18 cellular contexts compared by ENCODE assay signal in genomic region chr15:72967397-72967796, GRCh38.
"Had no signal": no experiment of that assay in that cellular context is flagged by ENCODE, and none has a peak within 500 bp of the region (broad histone marks: within the 10 kb centered on the region; RNA-seq: fewer than 3 reads in every experiment).

No MANE protein-coding gene starts in this region.

- H3K27me3 ChIP-seq: dorsolateral prefrontal cortex, right atrium auricular region, suprapubic skin had no signal

- H3K4me1 ChIP-seq: adrenal gland had no signal

- H3K4me3 Mint-ChIP-seq: activated T-cell treated with anti-CD3 and anti-CD28 coated beads, Interleukin-2, amount 50 U/mL, for 72 hours; endodermal cell; memory B cell; stimulated activated naive CD8-positive, alpha-beta T cell treated with anti-CD3 and anti-CD28 coated beads, Interleukin-15, amount 100 ng/mL, for 72 hours; T-helper 1 cell treated with Interleukin-12 subunit alpha and Interleukin-12 subunit beta and Interleukin-4 antibody, amounts not matched to agents 30 μg/mL and 1 μg/mL, for 36 hours had no signal

- H3K9me3 ChIP-seq: heart right ventricle, right atrium auricular region, suprapubic skin had no signal

- H3K4me3 ChIP-seq: adrenal gland, dorsolateral prefrontal cortex, heart right ventricle, right atrium auricular region, suprapubic skin had no signal

- ATAC-seq: activated naive CD4-positive, alpha-beta T cell treated with anti-CD3 and anti-CD28 coated beads, Interleukin-2, amount 50 U/mL, for 72 hours; activated T-cell treated with anti-CD3 and anti-CD28 coated beads, Interleukin-2, amount 50 U/mL, for 72 hours; heart right ventricle; stimulated activated naive CD8-positive, alpha-beta T cell treated with anti-CD3 and anti-CD28 coated beads, Interleukin-15, amount 100 ng/mL, for 72 hours had no signal

- H3K36me3 ChIP-seq: adrenal gland, heart right ventricle, right atrium auricular region, suprapubic skin had no signal

- DNase-seq: activated CD4-positive, alpha-beta T cell treated with anti-CD3 and anti-CD28 coated beads, Interleukin-2, amount 50 U/mL, for 1 hour; activated CD4-positive, CD25-positive, alpha-beta regulatory T cell treated with anti-CD3 and anti-CD28 coated beads, Interleukin-2, amount 50 U/mL, for 72 hours; activated gamma-delta T cell treated with Interleukin-2 at 50 U/mL for 16 hours; activated T-cell treated with anti-CD3 and anti-CD28 coated beads, Interleukin-2, amount 50 U/mL, for 72 hours; adrenal gland; dorsolateral prefrontal cortex; endodermal cell; foreskin melanocyte; heart right ventricle; stimulated activated CD4-positive, alpha-beta T cell treated with anti-CD3 and anti-CD28 coated beads, Interleukin-2, amount 100 ng/mL, for 24 hours; stimulated activated naive CD8-positive, alpha-beta T cell treated with anti-CD3 and anti-CD28 coated beads, Interleukin-15, amount 100 ng/mL, for 72 hours; trophoblast cell had no signal

- H3K27ac ChIP-seq: adrenal gland, dorsolateral prefrontal cortex, heart right ventricle, right atrium auricular region, suprapubic skin had no signal

- H3K36me3 Mint-ChIP-seq: activated naive CD4-positive, alpha-beta T cell treated with anti-CD3 and anti-CD28 coated beads, Interleukin-2, amount 50 U/mL, for 72 hours; memory B cell had no signal

- H3K4me1 Mint-ChIP-seq: stimulated activated naive CD8-positive, alpha-beta T cell treated with anti-CD3 and anti-CD28 coated beads, Interleukin-15, amount 100 ng/mL, for 72 hours had no signal

- H3K27ac Mint-ChIP-seq: activated naive CD4-positive, alpha-beta T cell treated with anti-CD3 and anti-CD28 coated beads, Interleukin-2, amount 50 U/mL, for 72 hours; activated T-cell treated with anti-CD3 and anti-CD28 coated beads, Interleukin-2, amount 50 U/mL, for 72 hours; endodermal cell; memory B cell; progenitor cell of endocrine pancreas; stimulated activated naive CD8-positive, alpha-beta T cell treated with anti-CD3 and anti-CD28 coated beads, Interleukin-15, amount 100 ng/mL, for 72 hours; T-helper 1 cell treated with Interleukin-12 subunit alpha and Interleukin-12 subunit beta and Interleukin-4 antibody, amounts not matched to agents 30 μg/mL and 1 μg/mL, for 36 hours had no signal

- H3K9me3 Mint-ChIP-seq: activated T-cell treated with anti-CD3 and anti-CD28 coated beads, Interleukin-2, amount 50 U/mL, for 72 hours; memory B cell had no signal
